20 cellular contexts compared by ENCODE assay signal in genomic region chr22:50606561-50607365, GRCh38. TPM values are rescaled to one million over a fixed set of nuclear protein-coding genes. Genes with fewer than 3 reads are reported as not detected.
DNase-seq lines count a peak whose midpoint lies in the region; ATAC-seq and TF ChIP-seq lines count a peak whose summit lies in the region.
"Had no signal": no experiment of that assay in that cellular context is flagged by ENCODE, and none has a peak within 500 bp of the region (broad histone marks: within the 10 kb centered on the region; RNA-seq: fewer than 3 reads in every experiment).

No MANE protein-coding gene starts in this region.

- no peaks in the 10 kb centered on the region for H4K20me1 ChIP-seq in osteoblast (ENCODE audit: insufficient read depth, low read length)

- no peak for TF ChIP-seq POLR2A in heart left ventricle (IDR thresholded peaks at IDR 0.05)

- peaks cover 88% of the 10 kb centered on the region for H3K27me3 Mint-ChIP-seq in endodermal cell (ENCODE audit: insufficient read depth)
- H3K27me3 Mint-ChIP-seq in naive thymus-derived CD8-positive, alpha-beta T cell: peaks cover 22 to 68% (median 39%) of the 10 kb centered on the region in 5 donors

- H2AFZ ChIP-seq in osteoblast (ENCODE audit: low read length): no peak overlapping the region

- H3K4me3 Mint-ChIP-seq in endodermal cell: no peak overlapping the region
- no peak overlapping the region for H3K4me3 Mint-ChIP-seq in naive thymus-derived CD8-positive, alpha-beta T cell

- no peak overlapping the region for H3K4me2 ChIP-seq in osteoblast (ENCODE audit: insufficient read depth, low read length)

- intact Hi-C loops in cardiac septum (cut with DNase I): no loop called here
- intact Hi-C loops in heart left ventricle (cut with DNase I): no loop called here

- no peaks in the 10 kb centered on the region for H3K9me3 ChIP-seq in heart left ventricle
- H3K9me3 ChIP-seq in endodermal cell (ENCODE audit: control insufficient read depth, low read length): no peaks in the 10 kb centered on the region
- no peaks in the 10 kb centered on the region for H3K9me3 ChIP-seq in osteoblast (ENCODE audit: low read depth, low read length)

- no peak overlapping the region for H3K4me3 ChIP-seq in heart left ventricle
- no peak overlapping the region for H3K4me3 ChIP-seq in endodermal cell (ENCODE audit: low read length)
- H3K4me3 ChIP-seq in osteoblast (ENCODE audit: insufficient read depth, low read length): no peak overlapping the region

- peaks cover 0 to 9% (median 0%) of the 10 kb centered on the region in 12 donors for H3K4me1 ChIP-seq in heart left ventricle
- H3K4me1 ChIP-seq in endodermal cell (ENCODE audit: control insufficient read depth, insufficient read depth, low read length): no peaks in the 10 kb centered on the region
- no peaks in the 10 kb centered on the region for H3K4me1 ChIP-seq in osteoblast (ENCODE audit: insufficient read depth, low read length)

- WGBS in heart left ventricle, 4 donors: 77 to 87% (median 86%) methylated on average over 15 to 27 of the region's 27 CpGs
- WGBS in endodermal cell (ENCODE audit: insufficient coverage in 1 of 2, insufficient read length in 1 of 2), 2 experiments: 89 to 94% methylated on average over 18 to 27 of the region's 27 CpGs

- no peak overlapping the region for H3K9ac ChIP-seq in endodermal cell (ENCODE audit: extremely low read depth, low read length, poor library complexity, severe bottlenecking)

- TF ChIP-seq CTCF in heart left ventricle (IDR thresholded peaks at IDR 0.05) (no peak), GM20000 (IDR thresholded peaks at IDR 0.05; ENCODE audit: extremely low read depth, missing control alignments) (no peak), endodermal cell (conservative IDR thresholded peaks at IDR 0.05) (no peak), osteoblast (IDR thresholded peaks at IDR 0.05; ENCODE audit: extremely low read depth, low read depth, low read length) (no peak)

- POLR2A ChIA-PET in naive thymus-derived CD8-positive, alpha-beta T cell (lab: Charles Lee): no interaction called here

- H3K9me3 Mint-ChIP-seq in endodermal cell: no peaks in the 10 kb centered on the region
- peaks cover 0 to 2% (median 0%) of the 10 kb centered on the region in 9 donors for H3K9me3 Mint-ChIP-seq in naive thymus-derived CD8-positive, alpha-beta T cell
- H3K9me3 Mint-ChIP-seq: IgD-negative memory B cell had no signal

- no peaks in the 10 kb centered on the region for H3K79me2 ChIP-seq in osteoblast (ENCODE audit: insufficient read depth, low read length)

- peak; percentile 43 for DNase-seq in cardiac septum (ENCODE audit: low spot score)
- no peak for DNase-seq in heart left ventricle
- DNase-seq in GM20000 (ENCODE audit: low spot score): peak; percentile 29
- peak; percentile 31 for DNase-seq in endodermal cell
- DNase-seq in osteoblast (ENCODE audit: insufficient read length, low spot score, missing footprints): peak; percentile 88
- no peak for DNase-seq in activated T-cell treated with anti-CD3 and anti-CD28 coated beads for 4 hours
- no peak for DNase-seq in stimulated activated CD4-positive, alpha-beta T cell treated with anti-CD3 and anti-CD28 coated beads, Interleukin-4, amount 100 ng/mL, for 1 hour
- no peak for DNase-seq in naive thymus-derived CD8-positive, alpha-beta T cell
- DNase-seq: DMS53, GDM1, NCI-H1105 treated with DMSO at 0.1 percent for 48 hours, NCI-H1694, NCI-H2081, NCI-H2171 treated with DMSO at 0.1 percent for 48 hours, NCI-H524 treated with DMSO at 0.1 percent for 48 hours, NCI-H82 had no signal

- H3K27ac ChIP-seq in heart left ventricle (no peak overlapping the region), endodermal cell (ENCODE audit: low read depth, low read length) (no peak overlapping the region), osteoblast (ENCODE audit: low read depth, low read length) (no peak overlapping the region)

- ATAC-seq in heart left ventricle: no peak
- no peak for ATAC-seq in naive thymus-derived CD8-positive, alpha-beta T cell
- ATAC-seq: Panc1 had no signal

- H3K4me1 Mint-ChIP-seq in endodermal cell: no peaks in the 10 kb centered on the region
- peaks cover 2 to 8% (median 7%) of the 10 kb centered on the region in 4 donors for H3K4me1 Mint-ChIP-seq in naive thymus-derived CD8-positive, alpha-beta T cell
- H3K4me1 Mint-ChIP-seq: CD14-positive monocyte had no signal

- H3K36me3 ChIP-seq in heart left ventricle (no peaks in the 10 kb centered on the region), endodermal cell (ENCODE audit: control insufficient read depth, insufficient read depth, low read length) (no peaks in the 10 kb centered on the region), osteoblast (ENCODE audit: insufficient read depth, low read length) (no peaks in the 10 kb centered on the region)

- H3K27me3 ChIP-seq in heart left ventricle (peaks cover 13 to 52% (median 39%) of the 10 kb centered on the region in 9 donors), endodermal cell (ENCODE audit: control insufficient read depth, insufficient read depth, low read length, poor library complexity, severe bottlenecking) (peaks cover 62% of the 10 kb centered on the region), osteoblast (ENCODE audit: insufficient read depth, low read length) (peaks cover 21% of the 10 kb centered on the region)

- H3K36me3 Mint-ChIP-seq in endodermal cell (ENCODE audit: low read depth): no peaks in the 10 kb centered on the region
- peaks cover 0 to 5% (median 1%) of the 10 kb centered on the region in 3 donors for H3K36me3 Mint-ChIP-seq in naive thymus-derived CD8-positive, alpha-beta T cell
- H3K36me3 Mint-ChIP-seq: IgD-negative memory B cell had no signal

- H3K27ac Mint-ChIP-seq in endodermal cell: no peak overlapping the region
- no peak overlapping the region for H3K27ac Mint-ChIP-seq in naive thymus-derived CD8-positive, alpha-beta T cell
- H3K27ac Mint-ChIP-seq: CD14-positive monocyte, IgD-negative memory B cell had no signal

RNA-seq across cellular contexts. Expression of gene MAPK8IP2, which starts 6.2 kb away (rescaled TPM):
- total RNA-seq in cardiac septum (0.48 TPM), heart left ventricle (under 1 TPM; 0.09 to 0.79 (median 0.25) TPM), endodermal cell (1 to 10 TPM; 1.2 to 1.4 TPM), osteoblast (0.29 and 0.36 TPM in 2 replicates)
- under 1 TPM; 0.23 to 0.35 TPM for polyA plus RNA-seq in heart left ventricle
- polyA plus RNA-seq in endodermal cell (2013, experiment 1 of 2): 8.8 TPM
- polyA plus RNA-seq in endodermal cell (2013, experiment 2 of 2): 7.0 TPM
- total RNA-seq in naive thymus-derived CD8-positive, alpha-beta T cell: under 1 TPM; 0.22 to 0.62 TPM
- not detected for polyA plus RNA-seq in naive thymus-derived CD8-positive, alpha-beta T cell
- polyA plus RNA-seq: CD14-positive monocyte, IgD-negative memory B cell had no signal

RNA-seq across cellular contexts. Expression of gene ARSA, which starts 21.2 kb away (rescaled TPM):
- total RNA-seq in cardiac septum (33.7 TPM), heart left ventricle (10 to 100 TPM; 19.1 to 40.5 (median 27.2) TPM), endodermal cell (10 to 100 TPM; 28.6 to 30.6 TPM), osteoblast (35.1 and 38.4 TPM in 2 replicates)
- polyA plus RNA-seq in heart left ventricle: 10 to 100 TPM; 16.7 to 25.0 TPM
- 26.8 TPM for polyA plus RNA-seq in endodermal cell (2013, experiment 1 of 2)
- polyA plus RNA-seq in endodermal cell (2013, experiment 2 of 2): 23.1 TPM
- 10 to 100 TPM; 88.4 to 88.9 TPM for total RNA-seq in naive thymus-derived CD8-positive, alpha-beta T cell
- 1 to 10 TPM; 7.2 to 9.3 (median 7.3) TPM for polyA plus RNA-seq in naive thymus-derived CD8-positive, alpha-beta T cell

RNA-seq across cellular contexts. Expression of gene CHKB, which starts 24.1 kb away (rescaled TPM):
- total RNA-seq in cardiac septum: 49.4 TPM
- total RNA-seq in heart left ventricle: 10 to 100 TPM; 23.3 to 54.6 (median 35.6) TPM
- polyA plus RNA-seq in heart left ventricle: 10 to 100 TPM; 16.7 to 77.1 TPM
- total RNA-seq in endodermal cell: 100 to 1,000 TPM; 108 TPM
- 78.8 TPM for polyA plus RNA-seq in endodermal cell (2013, experiment 1 of 2)
- 76.5 TPM for polyA plus RNA-seq in endodermal cell (2013, experiment 2 of 2)
- 27.4 and 28.6 TPM in 2 replicates for total RNA-seq in osteoblast
- 100 to 1,000 TPM; 205 to 215 TPM for total RNA-seq in naive thymus-derived CD8-positive, alpha-beta T cell
- polyA plus RNA-seq in naive thymus-derived CD8-positive, alpha-beta T cell: 10 to 100 TPM; 23.0 to 26.9 (median 25.1) TPM

RNA-seq across cellular contexts. Expression of gene CPT1B, which starts 28.5 kb away (rescaled TPM):
- total RNA-seq in cardiac septum: 253 TPM
- 100 to 1,000 TPM; 115 to 467 (median 306) TPM for total RNA-seq in heart left ventricle
- 100 to 1,000 TPM in 1 of 2 donors, 10 to 100 TPM in 1; 51.4 to 267 TPM for polyA plus RNA-seq in heart left ventricle
- total RNA-seq in endodermal cell: 100 to 1,000 TPM in 1 of 2 donors, 10 to 100 TPM in 1; 83.5 to 105 TPM
- 58.2 TPM for polyA plus RNA-seq in endodermal cell (2013, experiment 1 of 2)
- polyA plus RNA-seq in endodermal cell (2013, experiment 2 of 2): 46.6 TPM
- total RNA-seq in osteoblast: 1.8 and 2.1 TPM in 2 replicates
- total RNA-seq in naive thymus-derived CD8-positive, alpha-beta T cell: 10 to 100 TPM; 94.7 to 97.5 TPM
- 1 to 10 TPM in 1 of 3 donors, under 1 TPM in 1, not detected in 1; 0.23 to 1.3 TPM for polyA plus RNA-seq in naive thymus-derived CD8-positive, alpha-beta T cell

RNA-seq across cellular contexts. Expression of gene SYCE3, which starts 44.0 kb away (rescaled TPM):
- total RNA-seq in cardiac septum (not detected), heart left ventricle (not detected), endodermal cell (under 1 TPM; 0.70 to 0.91 TPM), osteoblast (not detected in 2 replicates)
- polyA plus RNA-seq in heart left ventricle: not detected
- polyA plus RNA-seq in endodermal cell (2013, experiment 1 of 2): not detected
- polyA plus RNA-seq in endodermal cell (2013, experiment 2 of 2): 0.83 TPM
- not detected for total RNA-seq in naive thymus-derived CD8-positive, alpha-beta T cell
- polyA plus RNA-seq in naive thymus-derived CD8-positive, alpha-beta T cell: not detected
- total RNA-seq: H4 had no signal
- polyA plus RNA-seq: IgD-negative memory B cell had no signal

Comparison
In these comparisons a context has a peak if more than half of its experiments do, and no peak if none do; other contexts are left out.
1. DNase-seq: peak in cardiac septum (single experiment), GM20000 (single experiment), endodermal cell (single experiment) and osteoblast (single experiment); none in heart left ventricle (0 of 5), activated T-cell treated with anti-CD3 and anti-CD28 coated beads for 4 hours (single experiment), stimulated activated CD4-positive, alpha-beta T cell treated with anti-CD3 and anti-CD28 coated beads, Interleukin-4, amount 100 ng/mL, for 1 hour (single experiment) and naive thymus-derived CD8-positive, alpha-beta T cell (0 of 10).